1 cellular context compared by ENCODE assay signal in the genomic region with DNA sequence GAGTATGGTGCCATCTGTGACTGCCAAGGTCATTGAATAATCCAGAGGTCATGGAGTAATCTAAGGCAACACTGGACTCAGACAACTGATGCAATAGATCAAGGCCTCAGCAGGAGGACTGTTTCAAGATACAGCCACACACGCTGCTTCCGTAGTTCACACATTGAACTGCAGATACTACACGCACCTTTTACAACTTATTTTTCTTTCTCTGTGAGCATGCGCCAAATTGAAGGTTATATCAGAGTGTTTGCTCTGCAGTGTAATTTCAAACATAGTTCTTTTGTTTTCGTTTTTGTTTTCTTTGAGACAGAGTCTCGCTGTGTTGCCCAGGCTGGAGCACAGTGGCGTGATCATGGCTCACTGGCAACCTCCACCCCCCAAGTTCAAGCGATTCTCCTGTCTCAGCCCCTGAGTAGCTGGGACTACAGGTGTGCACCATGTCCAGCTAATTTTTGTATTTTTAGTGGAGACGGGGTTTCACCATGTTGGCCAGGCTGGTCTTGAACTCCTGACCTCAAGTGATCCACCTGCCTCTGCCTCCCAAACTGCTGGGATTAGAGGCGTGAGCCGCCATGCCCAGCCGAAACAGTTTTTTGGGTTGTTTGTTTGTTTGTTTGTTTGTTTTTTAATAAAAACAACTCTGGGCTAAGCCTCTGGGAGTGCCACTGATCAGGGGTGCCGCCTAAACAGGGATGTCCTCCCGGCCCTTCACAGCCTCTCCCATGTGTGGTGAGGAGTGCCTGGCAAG.
A peak's percentile ranks its signal among the peaks of the same experiment; 100 is the strongest.
TF ChIP-seq lines count a peak whose summit lies in the region.

No MANE protein-coding gene starts in this region.

TF ChIP-seq in HepG2, 621 proteins besides CTCF, POLR2A, EP300 and RAD21 (continues in another document):
- TF ChIP-seq, protein P1, sequence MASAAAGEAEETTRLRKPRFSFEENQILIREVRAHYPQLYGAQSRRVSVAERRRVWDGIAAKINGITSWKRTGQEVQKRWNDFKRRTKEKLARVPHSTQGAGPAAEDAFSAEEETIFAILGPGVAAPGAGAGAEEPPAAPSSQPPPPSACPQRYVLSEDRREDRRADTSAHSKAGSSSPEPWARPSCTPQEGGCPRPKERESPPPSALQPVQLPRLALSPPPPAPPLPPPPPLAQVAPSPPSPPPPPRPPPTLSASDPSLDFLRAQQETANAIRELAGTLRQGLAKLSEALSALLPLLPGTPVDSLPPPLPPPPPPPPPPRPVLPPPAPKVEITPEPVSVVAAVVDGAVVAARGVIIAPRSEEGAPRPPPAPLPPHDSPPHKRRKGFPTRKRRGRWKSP (CRISPR knock-in tag; IDR thresholded peaks at IDR 0.05): peak; percentile 74; the same call in 1 of the 2 replicates
- TF ChIP-seq ZNF567 (CRISPR knock-in tag; IDR thresholded peaks at IDR 0.05; ENCODE audit: borderline replicate concordance) (0 out of 2 replicates have a peak, but pooled peaks have one; percentile 86), ZNF33B (CRISPR knock-in tag; IDR thresholded peaks at IDR 0.05) (peak; percentile 53; the same call in 1 of the 2 replicates), ATF4 (CRISPR knock-in tag; IDR thresholded peaks at IDR 0.05) (peak; percentile 65 to 99; a peak in 3 of 4 replicates), TBX2 (CRISPR knock-in tag; IDR thresholded peaks at IDR 0.05; ENCODE audit: borderline replicate concordance) (peak; percentile 90; the same call in 1 of the 2 replicates), HMG20B (CRISPR knock-in tag; conservative IDR thresholded peaks at IDR 0.05) (0 out of 2 replicates have a peak, but pooled peaks have one; percentile 47), IRF2 (CRISPR knock-in tag; IDR thresholded peaks at IDR 0.05) (peak; percentile 88), ZNF816 (CRISPR knock-in tag; IDR thresholded peaks at IDR 0.05; ENCODE audit: borderline replicate concordance) (peak; percentile 89; the same call in 1 of the 2 replicates), DPF2 (CRISPR knock-in tag; IDR thresholded peaks at IDR 0.05; ENCODE audit: borderline replicate concordance, low read depth) (0 out of 2 replicates have a peak, but pooled peaks have one; percentile 71), ZMYM3 (CRISPR knock-in tag; IDR thresholded peaks at IDR 0.05) (peak; percentile 92), SP4 (CRISPR knock-in tag; IDR thresholded peaks at IDR 0.05) (no peak), ZNF562 (CRISPR knock-in tag; IDR thresholded peaks at IDR 0.05; ENCODE audit: borderline replicate concordance) (no peak), TRIM24 (CRISPR knock-in tag; IDR thresholded peaks at IDR 0.05) (peak; percentile 95), RARA (CRISPR knock-in tag; IDR thresholded peaks at IDR 0.05) (peak; percentile 96), PHF8 (CRISPR knock-in tag; IDR thresholded peaks at IDR 0.05) (peak; percentile 34; the same call in 1 of the 2 replicates), CEBPB (IDR thresholded peaks at IDR 0.05; ENCODE audit: borderline replicate concordance, low read depth, low read length) (peak; percentile 97), TRAFD1 (CRISPR knock-in tag; IDR thresholded peaks at IDR 0.05; ENCODE audit: borderline replicate concordance) (no peak), ZFP1 (CRISPR knock-in tag; IDR thresholded peaks at IDR 0.05) (peak; percentile 34; the same call in 1 of the 2 replicates), SKIL (CRISPR knock-in tag; IDR thresholded peaks at IDR 0.05; ENCODE audit: borderline replicate concordance) (peak; percentile 86), ZNF24 (IDR thresholded peaks at IDR 0.05) (0 out of 2 replicates have a peak, but pooled peaks have one; percentile 24), MZF1 (CRISPR knock-in tag; IDR thresholded peaks at IDR 0.05; ENCODE audit: borderline replicate concordance) (no peak), ZNF772 (CRISPR knock-in tag; IDR thresholded peaks at IDR 0.05) (0 out of 2 replicates have a peak, but pooled peaks have one; percentile 50), ZNF629 (CRISPR knock-in tag; conservative IDR thresholded peaks at IDR 0.05) (no peak), GTF3A (CRISPR knock-in tag; conservative IDR thresholded peaks at IDR 0.05) (no peak), FOXP1 (IDR thresholded peaks at IDR 0.05) (0 out of 2 replicates have a peak, but pooled peaks have one; percentile 8), FOXP1 (CRISPR knock-in tag; IDR thresholded peaks at IDR 0.05) (peak; percentile 93), FOXA1 (IDR thresholded peaks at IDR 0.05) (no peak), FOXA1 (CRISPR knock-in tag; IDR thresholded peaks at IDR 0.05) (peak; percentile 71), FOXA3 (CRISPR knock-in tag; IDR thresholded peaks at IDR 0.05) (peak; percentile 93), ELF3 (CRISPR knock-in tag; IDR thresholded peaks at IDR 0.05) (peak; percentile 85), ZFX (CRISPR knock-in tag; IDR thresholded peaks at IDR 0.05; ENCODE audit: low read depth) (peak; percentile 50; the same call in 1 of the 2 replicates), NR2F1 (CRISPR knock-in tag; IDR thresholded peaks at IDR 0.05) (peak; percentile 90 to 98), ZNF235 (CRISPR knock-in tag; IDR thresholded peaks at IDR 0.05; ENCODE audit: borderline replicate concordance) (0 out of 2 replicates have a peak, but pooled peaks have one; percentile 45), CCDC6 (CRISPR knock-in tag; IDR thresholded peaks at IDR 0.05) (no peak), ZNF292 (CRISPR knock-in tag; IDR thresholded peaks at IDR 0.05; ENCODE audit: borderline replicate concordance, low read depth) (peak; percentile 62; the same call in 1 of the 2 replicates), DRAP1 (CRISPR knock-in tag; IDR thresholded peaks at IDR 0.05) (peak; percentile 55; the same call in 1 of the 2 replicates), ZNF784 (CRISPR knock-in tag; IDR thresholded peaks at IDR 0.05; ENCODE audit: borderline replicate concordance) (0 out of 2 replicates have a peak, but pooled peaks have one; percentile 15), ZNF274 (CRISPR knock-in tag; IDR thresholded peaks at IDR 0.05) (no peak)
- TF ChIP-seq, protein P2, sequence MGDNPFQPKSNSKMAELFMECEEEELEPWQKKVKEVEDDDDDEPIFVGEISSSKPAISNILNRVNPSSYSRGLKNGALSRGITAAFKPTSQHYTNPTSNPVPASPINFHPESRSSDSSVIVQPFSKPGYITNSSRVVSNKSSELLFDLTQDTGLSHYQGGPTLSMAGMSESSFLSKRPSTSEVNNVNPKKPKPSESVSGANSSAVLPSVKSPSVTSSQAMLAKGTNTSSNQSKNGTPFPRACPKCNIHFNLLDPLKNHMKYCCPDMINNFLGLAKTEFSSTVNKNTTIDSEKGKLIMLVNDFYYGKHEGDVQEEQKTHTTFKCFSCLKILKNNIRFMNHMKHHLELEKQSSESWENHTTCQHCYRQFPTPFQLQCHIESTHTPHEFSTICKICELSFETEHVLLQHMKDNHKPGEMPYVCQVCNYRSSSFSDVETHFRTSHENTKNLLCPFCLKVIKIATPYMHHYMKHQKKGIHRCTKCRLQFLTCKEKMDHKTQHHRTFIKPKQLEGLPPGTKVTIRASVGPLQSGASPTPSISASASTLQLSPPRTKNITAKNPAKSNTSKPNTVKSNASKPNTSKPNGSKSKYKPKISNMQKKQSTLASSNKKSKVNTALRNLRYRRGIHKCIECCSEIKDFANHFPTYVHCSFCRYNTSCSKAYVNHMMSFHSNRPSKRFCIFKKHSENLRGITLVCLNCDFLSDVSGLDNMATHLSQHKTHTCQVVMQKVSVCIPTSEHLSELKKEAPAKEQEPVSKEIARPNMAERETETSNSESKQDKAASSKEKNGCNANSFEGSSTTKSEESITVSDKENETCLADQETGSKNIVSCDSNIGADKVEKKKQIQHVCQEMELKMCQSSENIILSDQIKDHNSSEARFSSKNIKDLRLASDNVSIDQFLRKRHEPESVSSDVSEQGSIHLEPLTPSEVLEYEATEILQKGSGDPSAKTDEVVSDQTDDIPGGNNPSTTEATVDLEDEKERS (CRISPR knock-in tag; IDR thresholded peaks at IDR 0.05): peak; percentile 69
- TF ChIP-seq, protein P3, sequence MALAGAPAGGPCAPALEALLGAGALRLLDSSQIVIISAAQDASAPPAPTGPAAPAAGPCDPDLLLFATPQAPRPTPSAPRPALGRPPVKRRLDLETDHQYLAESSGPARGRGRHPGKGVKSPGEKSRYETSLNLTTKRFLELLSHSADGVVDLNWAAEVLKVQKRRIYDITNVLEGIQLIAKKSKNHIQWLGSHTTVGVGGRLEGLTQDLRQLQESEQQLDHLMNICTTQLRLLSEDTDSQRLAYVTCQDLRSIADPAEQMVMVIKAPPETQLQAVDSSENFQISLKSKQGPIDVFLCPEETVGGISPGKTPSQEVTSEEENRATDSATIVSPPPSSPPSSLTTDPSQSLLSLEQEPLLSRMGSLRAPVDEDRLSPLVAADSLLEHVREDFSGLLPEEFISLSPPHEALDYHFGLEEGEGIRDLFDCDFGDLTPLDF (CRISPR knock-in tag; IDR thresholded peaks at IDR 0.05): 0 out of 2 replicates have a peak, but pooled peaks have one; percentile 30
- TF ChIP-seq, protein P4, sequence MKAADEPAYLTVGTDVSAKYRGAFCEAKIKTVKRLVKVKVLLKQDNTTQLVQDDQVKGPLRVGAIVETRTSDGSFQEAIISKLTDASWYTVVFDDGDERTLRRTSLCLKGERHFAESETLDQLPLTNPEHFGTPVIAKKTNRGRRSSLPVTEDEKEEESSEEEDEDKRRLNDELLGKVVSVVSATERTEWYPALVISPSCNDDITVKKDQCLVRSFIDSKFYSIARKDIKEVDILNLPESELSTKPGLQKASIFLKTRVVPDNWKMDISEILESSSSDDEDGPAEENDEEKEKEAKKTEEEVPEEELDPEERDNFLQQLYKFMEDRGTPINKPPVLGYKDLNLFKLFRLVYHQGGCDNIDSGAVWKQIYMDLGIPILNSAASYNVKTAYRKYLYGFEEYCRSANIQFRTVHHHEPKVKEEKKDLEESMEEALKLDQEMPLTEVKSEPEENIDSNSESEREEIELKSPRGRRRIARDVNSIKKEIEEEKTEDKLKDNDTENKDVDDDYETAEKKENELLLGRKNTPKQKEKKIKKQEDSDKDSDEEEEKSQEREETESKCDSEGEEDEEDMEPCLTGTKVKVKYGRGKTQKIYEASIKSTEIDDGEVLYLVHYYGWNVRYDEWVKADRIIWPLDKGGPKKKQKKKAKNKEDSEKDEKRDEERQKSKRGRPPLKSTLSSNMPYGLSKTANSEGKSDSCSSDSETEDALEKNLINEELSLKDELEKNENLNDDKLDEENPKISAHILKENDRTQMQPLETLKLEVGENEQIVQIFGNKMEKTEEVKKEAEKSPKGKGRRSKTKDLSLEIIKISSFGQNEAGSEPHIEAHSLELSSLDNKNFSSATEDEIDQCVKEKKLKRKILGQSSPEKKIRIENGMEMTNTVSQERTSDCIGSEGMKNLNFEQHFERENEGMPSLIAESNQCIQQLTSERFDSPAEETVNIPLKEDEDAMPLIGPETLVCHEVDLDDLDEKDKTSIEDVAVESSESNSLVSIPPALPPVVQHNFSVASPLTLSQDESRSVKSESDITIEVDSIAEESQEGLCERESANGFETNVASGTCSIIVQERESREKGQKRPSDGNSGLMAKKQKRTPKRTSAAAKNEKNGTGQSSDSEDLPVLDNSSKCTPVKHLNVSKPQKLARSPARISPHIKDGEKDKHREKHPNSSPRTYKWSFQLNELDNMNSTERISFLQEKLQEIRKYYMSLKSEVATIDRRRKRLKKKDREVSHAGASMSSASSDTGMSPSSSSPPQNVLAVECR (CRISPR knock-in tag; IDR thresholded peaks at IDR 0.05; ENCODE audit: borderline replicate concordance): peak; percentile 72; the same call in 1 of the 2 replicates
